13 cellular contexts compared by ENCODE assay signal in genomic region chr19:2726904-2727639, GRCh38. TPM values are rescaled to one million over a fixed set of nuclear protein-coding genes. Genes with fewer than 3 reads are reported as not detected.
A peak's percentile ranks its signal among the peaks of the same experiment; 100 is the strongest.
DNase-seq lines count a peak whose midpoint lies in the region; ATAC-seq and TF ChIP-seq lines count a peak whose summit lies in the region.
"Had no signal": no experiment of that assay in that cellular context is flagged by ENCODE, and none has a peak within 500 bp of the region (broad histone marks: within the 10 kb centered on the region; RNA-seq: fewer than 3 reads in every experiment).

No MANE protein-coding gene starts in this region.

- H3K27ac Mint-ChIP-seq in memory B cell = peak overlapping the region; percentile 73
- H3K27ac Mint-ChIP-seq in T-helper 17 cell = no peak overlapping the region
- H3K27ac Mint-ChIP-seq in activated CD4-positive, alpha-beta T cell treated with anti-CD3 and anti-CD28 coated beads for 36 hours = no peak overlapping the region
- H3K27ac Mint-ChIP-seq: activated CD4-positive, alpha-beta memory T cell treated with anti-CD3 and anti-CD28 coated beads for 36 hours; activated T-helper 1 cell treated with anti-CD3 and anti-CD28 coated beads, Interleukin-12 subunit alpha, Interleukin-12 subunit beta, Interleukin-2, Interleukin-4 antibody, amounts not matched to agents 30 ng/mL and 10 ng/mL and 1 ng/mL, durations not matched to agents 14 hours and 24 hours and 36 hours had no signal

- H3K9me2 ChIP-seq in PC-9 (ENCODE audit: insufficient read depth) = no peaks in the 10 kb centered on the region

- H3K4me3 Mint-ChIP-seq in memory B cell (peak overlapping the region; percentile 63), T-helper 17 cell (no peak overlapping the region)
- no peak overlapping the region for H3K4me3 Mint-ChIP-seq in activated CD4-positive, alpha-beta T cell treated with anti-CD3 and anti-CD28 coated beads for 36 hours
- H3K4me3 Mint-ChIP-seq: activated CD4-positive, alpha-beta memory T cell treated with anti-CD3 and anti-CD28 coated beads for 36 hours; activated T-helper 1 cell treated with anti-CD3 and anti-CD28 coated beads, Interleukin-12 subunit alpha, Interleukin-12 subunit beta, Interleukin-2, Interleukin-4 antibody, amounts not matched to agents 30 ng/mL and 10 ng/mL and 1 ng/mL, durations not matched to agents 14 hours and 24 hours and 36 hours had no signal

- peaks cover 98% of the 10 kb centered on the region for H3K4me1 ChIP-seq in BLaER1
- peaks cover 25% of the 10 kb centered on the region; the same call in 1 of the 2 replicates for H3K4me1 ChIP-seq in PC-9 (replicated peaks; ENCODE audit: insufficient read depth)

- H3K36me3 Mint-ChIP-seq in memory B cell = peaks cover 2% of the 10 kb centered on the region
- H3K36me3 Mint-ChIP-seq in T-helper 17 cell (ENCODE audit: low read depth) = peaks cover 3% of the 10 kb centered on the region
- no peaks in the 10 kb centered on the region for H3K36me3 Mint-ChIP-seq in activated CD4-positive, alpha-beta T cell treated with anti-CD3 and anti-CD28 coated beads for 36 hours (ENCODE audit: low read depth)
- H3K36me3 Mint-ChIP-seq: activated CD4-positive, alpha-beta memory T cell treated with anti-CD3 and anti-CD28 coated beads for 36 hours had no signal

- H3K27ac ChIP-seq in BLaER1 = peak overlapping the region; percentile 54
- H3K27ac ChIP-seq in PC-9 = no peak overlapping the region

- H3K9ac ChIP-seq in BLaER1 = peak overlapping the region; percentile 48; the same call in 1 of the 2 replicates

- H3K4me2 ChIP-seq in BLaER1 = peak overlapping the region; percentile 97
- H3K4me2 ChIP-seq in PC-9 = peak overlapping the region; percentile 68

- H3K79me2 ChIP-seq in PC-9 (ENCODE audit: low read depth) = no peaks in the 10 kb centered on the region

- H3K27me3 Mint-ChIP-seq in memory B cell = no peaks in the 10 kb centered on the region
- peaks cover 29% of the 10 kb centered on the region for H3K27me3 Mint-ChIP-seq in T-helper 17 cell
- H3K27me3 Mint-ChIP-seq in activated CD4-positive, alpha-beta T cell treated with anti-CD3 and anti-CD28 coated beads for 36 hours = peaks cover 11% of the 10 kb centered on the region

- CTCF ChIA-PET in PC-9 (lab: Charles Lee) = no interaction called here
- CTCF ChIA-PET in activated CD4-positive, alpha-beta T cell treated with anti-CD3 and anti-CD28 coated beads for 36 hours (lab: Charles Lee) = interaction anchor here (0.8 kb wide), 1 partner anchor 78 kb away, joined by 3 read pairs; no protein-coding TSS in a partner anchor

- peak; percentile 48 for ATAC-seq in memory B cell (ENCODE audit: low read depth)
- no peak for ATAC-seq in T-helper 17 cell
- no peak for ATAC-seq in activated CD4-positive, alpha-beta T cell treated with anti-CD3 and anti-CD28 coated beads for 36 hours

- H3K4me3 ChIP-seq in BLaER1 = peak overlapping the region; percentile 39; the same call in 1 of the 2 replicates
- H3K4me3 ChIP-seq in H7 (ENCODE audit: insufficient read depth, low read depth, low read length) = no peak overlapping the region
- peak overlapping the region; percentile 35 for H3K4me3 ChIP-seq in PC-9

- H4K20me1 ChIP-seq in BLaER1 = peaks cover 33% of the 10 kb centered on the region
- no peaks in the 10 kb centered on the region for H4K20me1 ChIP-seq in PC-9 (ENCODE audit: insufficient read depth)

- H3F3A ChIP-seq in PC-9 (ENCODE audit: insufficient read depth, low read depth) = peaks cover 8% of the 10 kb centered on the region; the same call in 1 of the 2 replicates

- H3K4me1 Mint-ChIP-seq in memory B cell (peaks cover 22% of the 10 kb centered on the region), T-helper 17 cell (no peaks in the 10 kb centered on the region)
- H3K4me1 Mint-ChIP-seq in activated CD4-positive, alpha-beta T cell treated with anti-CD3 and anti-CD28 coated beads for 36 hours = no peaks in the 10 kb centered on the region

- BruUV-seq in PC-9 (replicated peaks; lab: Mats Ljungman, UMichigan) = no TSS peak

- intact Hi-C loops in PC-9 (cut with micrococcal nuclease; ENCODE audit: unreplicated experiment) = no loop called here
- intact Hi-C loops in activated CD4-positive, alpha-beta T cell treated with anti-CD3 and anti-CD28 coated beads for 36 hours (cut with DNase I, micrococcal nuclease) = no loop called here

- TF ChIP-seq CTCF in PC-9 (conservative IDR thresholded peaks at IDR 0.05) = no peak

- H3K27me3 ChIP-seq in BLaER1 (peaks cover 5% of the 10 kb centered on the region; the same call in 1 of the 2 replicates), H7 (ENCODE audit: control insufficient read depth, insufficient read depth, low read length) (peaks cover 6% of the 10 kb centered on the region), PC-9 (ENCODE audit: insufficient read depth, low read depth) (peaks cover 3% of the 10 kb centered on the region; the same call in 1 of the 2 replicates)

- DNase-seq in H7 (peak; percentile 85), PC-9 (peak; percentile 45 to 76), memory B cell (ENCODE audit: low spot score in 2 of 2) (no peak), T-helper 17 cell (no peak), COR-L47 (lab: John Stamatoyannopoulos, UW) (no peak), HK-2 (ENCODE audit: unreplicated experiment) (no peak)
- DNase-seq in activated CD4-positive, alpha-beta T cell treated with anti-CD3 and anti-CD28 coated beads for 36 hours = no peak
- DNase-seq: activated CD4-positive, alpha-beta memory T cell treated with anti-CD3 and anti-CD28 coated beads for 36 hours; amniotic stem cell; central memory CD4-positive, alpha-beta T cell; effector CD8-positive, alpha-beta T cell had no signal

- no peaks in the 10 kb centered on the region for H3K9me3 Mint-ChIP-seq in memory B cell
- H3K9me3 Mint-ChIP-seq in activated CD4-positive, alpha-beta T cell treated with anti-CD3 and anti-CD28 coated beads for 36 hours (ENCODE audit: low read depth) = no peaks in the 10 kb centered on the region
- H3K9me3 Mint-ChIP-seq: activated CD4-positive, alpha-beta memory T cell treated with anti-CD3 and anti-CD28 coated beads for 36 hours; activated T-helper 1 cell treated with anti-CD3 and anti-CD28 coated beads, Interleukin-12 subunit alpha, Interleukin-12 subunit beta, Interleukin-2, Interleukin-4 antibody, amounts not matched to agents 30 ng/mL and 10 ng/mL and 1 ng/mL, durations not matched to agents 14 hours and 24 hours and 36 hours had no signal

- H3K36me3 ChIP-seq in BLaER1 (peaks cover 15% of the 10 kb centered on the region), H7 (replicated peaks; ENCODE audit: control insufficient read depth, insufficient read depth, low read length) (no peaks in the 10 kb centered on the region), PC-9 (ENCODE audit: low read depth) (no peaks in the 10 kb centered on the region)

- POLR2A ChIA-PET in PC-9 (lab: Charles Lee; ENCODE audit: unreplicated experiment) = no interaction called here
- POLR2A ChIA-PET in activated CD4-positive, alpha-beta T cell treated with anti-CD3 and anti-CD28 coated beads for 36 hours (lab: Charles Lee) = no interaction called here

- no peaks in the 10 kb centered on the region for H3K9me3 ChIP-seq in BLaER1
- no peaks in the 10 kb centered on the region for H3K9me3 ChIP-seq in PC-9 (ENCODE audit: insufficient read depth, low read depth)
- H3K9me3 ChIP-seq in T-helper 17 cell (ENCODE audit: control insufficient read depth, low read length, poor library complexity, severe bottlenecking) = no peaks in the 10 kb centered on the region

- no peak overlapping the region for H2AFZ ChIP-seq in PC-9

RNA-seq across cellular contexts. Expression of gene DIRAS1, which starts 5.9 kb away (rescaled TPM):
- total RNA-seq in H7 (2014; rRNA removed; shearing (Covaris generic)) = 8.2 and 12.2 TPM in 2 replicates
- total RNA-seq in PC-9 (2021) (0.57 and 1.0 TPM in 2 replicates), T-helper 17 cell (under 1 TPM; 0.40 to 0.42 TPM)
- total RNA-seq in activated CD4-positive, alpha-beta T cell treated with anti-CD3 and anti-CD28 coated beads for 36 hours = under 1 TPM; 0.21 to 0.33 TPM
- total RNA-seq: activated T-helper 1 cell treated with anti-CD3 and anti-CD28 coated beads, Interleukin-12 subunit alpha, Interleukin-12 subunit beta, Interleukin-2, Interleukin-4 antibody, amounts not matched to agents 30 ng/mL and 10 ng/mL and 1 ng/mL, durations not matched to agents 14 hours and 24 hours and 36 hours had no signal

RNA-seq across cellular contexts. Expression of gene SLC39A3, which starts 12.7 kb away (rescaled TPM):
- total RNA-seq in H7 (2014; rRNA removed; shearing (Covaris generic)) = 42.5 and 45.8 TPM in 2 replicates
- total RNA-seq in PC-9 (2021) (21.6 and 25.3 TPM in 2 replicates), T-helper 17 cell (10 to 100 TPM; 12.3 to 20.6 TPM)
- total RNA-seq in activated CD4-positive, alpha-beta T cell treated with anti-CD3 and anti-CD28 coated beads for 36 hours = 10 to 100 TPM; 26.6 to 46.0 TPM

RNA-seq across cellular contexts. Expression of gene GNG7, which starts 24.6 kb away (rescaled TPM):
- total RNA-seq in H7 (2014; rRNA removed; shearing (Covaris generic)) = 1.1 and 1.5 TPM in 2 replicates
- total RNA-seq in PC-9 (2021) (2.8 and 3.0 TPM in 2 replicates), T-helper 17 cell (1 to 10 TPM; 2.1 to 4.5 TPM)
- 1 to 10 TPM; 1.1 to 1.2 TPM for total RNA-seq in activated CD4-positive, alpha-beta T cell treated with anti-CD3 and anti-CD28 coated beads for 36 hours

RNA-seq across cellular contexts. Expression of gene SGTA, which starts 56.0 kb away (rescaled TPM):
- total RNA-seq in H7 (2014; rRNA removed; shearing (Covaris generic)) = 97.4 and 103 TPM in 2 replicates
- 35.1 and 40.7 TPM in 2 replicates for total RNA-seq in PC-9 (2021)
- total RNA-seq in T-helper 17 cell = 10 to 100 TPM; 29.2 to 31.9 TPM
- 10 to 100 TPM; 53.0 to 62.2 TPM for total RNA-seq in activated CD4-positive, alpha-beta T cell treated with anti-CD3 and anti-CD28 coated beads for 36 hours

RNA-seq across cellular contexts. Expression of gene THOP1, which starts 58.2 kb away (rescaled TPM):
- 206 and 287 TPM in 2 replicates for total RNA-seq in H7 (2014; rRNA removed; shearing (Covaris generic))
- total RNA-seq in PC-9 (2021) = 83.2 and 85.8 TPM in 2 replicates
- total RNA-seq in T-helper 17 cell = 10 to 100 TPM; 24.2 to 28.1 TPM
- total RNA-seq in activated CD4-positive, alpha-beta T cell treated with anti-CD3 and anti-CD28 coated beads for 36 hours = 100 to 1,000 TPM; 135 to 144 TPM

Comparison
In these comparisons a context has a peak if more than half of its experiments do, and no peak if none do; other contexts are left out.
1. DNase-seq: peak in H7 (single experiment) and PC-9 (2 of 2); none in memory B cell (0 of 2), T-helper 17 cell (0 of 3), COR-L47 (single experiment), activated CD4-positive, alpha-beta T cell treated with anti-CD3 and anti-CD28 coated beads for 36 hours (single experiment) and HK-2 (single experiment).